In genomic region chr2:70104231-70105111, GRCh38 we compare ENCODE assay signal across 1 cellular context.
TF ChIP-seq lines count a peak whose summit lies in the region.

No MANE protein-coding gene starts in this region.

TF ChIP-seq in HepG2, 621 proteins besides CTCF, POLR2A, EP300 and RAD21 (continued from another document and continues in another):
- TF ChIP-seq, protein P1, sequence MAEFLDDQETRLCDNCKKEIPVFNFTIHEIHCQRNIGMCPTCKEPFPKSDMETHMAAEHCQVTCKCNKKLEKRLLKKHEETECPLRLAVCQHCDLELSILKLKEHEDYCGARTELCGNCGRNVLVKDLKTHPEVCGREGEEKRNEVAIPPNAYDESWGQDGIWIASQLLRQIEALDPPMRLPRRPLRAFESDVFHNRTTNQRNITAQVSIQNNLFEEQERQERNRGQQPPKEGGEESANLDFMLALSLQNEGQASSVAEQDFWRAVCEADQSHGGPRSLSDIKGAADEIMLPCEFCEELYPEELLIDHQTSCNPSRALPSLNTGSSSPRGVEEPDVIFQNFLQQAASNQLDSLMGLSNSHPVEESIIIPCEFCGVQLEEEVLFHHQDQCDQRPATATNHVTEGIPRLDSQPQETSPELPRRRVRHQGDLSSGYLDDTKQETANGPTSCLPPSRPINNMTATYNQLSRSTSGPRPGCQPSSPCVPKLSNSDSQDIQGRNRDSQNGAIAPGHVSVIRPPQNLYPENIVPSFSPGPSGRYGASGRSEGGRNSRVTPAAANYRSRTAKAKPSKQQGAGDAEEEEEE (CRISPR knock-in tag; IDR thresholded peaks at IDR 0.05; ENCODE audit: borderline replicate concordance), result no peak
- TF ChIP-seq ZBTB49 (CRISPR knock-in tag; IDR thresholded peaks at IDR 0.05; ENCODE audit: borderline replicate concordance), result 0 out of 2 replicates have a peak, but pooled peaks have one; percentile 40
- no peak for TF ChIP-seq MYNN (CRISPR knock-in tag; IDR thresholded peaks at IDR 0.05; ENCODE audit: low read depth)
- TF ChIP-seq ZNF337 (CRISPR knock-in tag; IDR thresholded peaks at IDR 0.05; ENCODE audit: borderline replicate concordance, low read depth), result peak; percentile 62; the same call in 1 of the 2 replicates
- no peak for TF ChIP-seq RNF2 (conservative IDR thresholded peaks at IDR 0.05; ENCODE audit: low read depth)
- no peak for TF ChIP-seq ZFP37 (CRISPR knock-in tag; IDR thresholded peaks at IDR 0.05; ENCODE audit: borderline replicate concordance)
- TF ChIP-seq, protein P2, sequence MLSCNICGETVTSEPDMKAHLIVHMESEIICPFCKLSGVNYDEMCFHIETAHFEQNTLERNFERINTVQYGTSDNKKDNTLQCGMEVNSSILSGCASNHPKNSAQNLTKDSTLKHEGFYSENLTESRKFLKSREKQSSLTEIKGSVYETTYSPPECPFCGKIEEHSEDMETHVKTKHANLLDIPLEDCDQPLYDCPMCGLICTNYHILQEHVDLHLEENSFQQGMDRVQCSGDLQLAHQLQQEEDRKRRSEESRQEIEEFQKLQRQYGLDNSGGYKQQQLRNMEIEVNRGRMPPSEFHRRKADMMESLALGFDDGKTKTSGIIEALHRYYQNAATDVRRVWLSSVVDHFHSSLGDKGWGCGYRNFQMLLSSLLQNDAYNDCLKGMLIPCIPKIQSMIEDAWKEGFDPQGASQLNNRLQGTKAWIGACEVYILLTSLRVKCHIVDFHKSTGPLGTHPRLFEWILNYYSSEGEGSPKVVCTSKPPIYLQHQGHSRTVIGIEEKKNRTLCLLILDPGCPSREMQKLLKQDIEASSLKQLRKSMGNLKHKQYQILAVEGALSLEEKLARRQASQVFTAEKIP (CRISPR knock-in tag; IDR thresholded peaks at IDR 0.05; ENCODE audit: borderline replicate concordance), result no peak
- no peak for TF ChIP-seq PRMT3 (CRISPR knock-in tag; IDR thresholded peaks at IDR 0.05; ENCODE audit: borderline replicate concordance, low read depth)
- no peak for TF ChIP-seq EZH2 (conservative IDR thresholded peaks at IDR 0.05; ENCODE audit: low read depth, low read length)
- no peak for TF ChIP-seq BCL6 (CRISPR knock-in tag; IDR thresholded peaks at IDR 0.05)
- no peak for TF ChIP-seq SNAI1 (CRISPR knock-in tag; IDR thresholded peaks at IDR 0.05; ENCODE audit: borderline replicate concordance)
- TF ChIP-seq DZIP1 (CRISPR knock-in tag; IDR thresholded peaks at IDR 0.05), result no peak
- TF ChIP-seq THAP7 (CRISPR knock-in tag; IDR thresholded peaks at IDR 0.05), result no peak
- TF ChIP-seq MED8 (CRISPR knock-in tag; IDR thresholded peaks at IDR 0.05; ENCODE audit: insufficient replicate concordance), result no peak
- no peak for TF ChIP-seq ZNF446 (CRISPR knock-in tag; IDR thresholded peaks at IDR 0.05)
- no peak for TF ChIP-seq ZNF619 (CRISPR knock-in tag; IDR thresholded peaks at IDR 0.05)
- TF ChIP-seq PHF21A (CRISPR knock-in tag; IDR thresholded peaks at IDR 0.05), result peak; percentile 68; the same call in 1 of the 2 replicates
- no peak for TF ChIP-seq GMEB1 (CRISPR knock-in tag; IDR thresholded peaks at IDR 0.05; ENCODE audit: borderline replicate concordance)
- no peak for TF ChIP-seq ZNF234 (CRISPR knock-in tag; conservative IDR thresholded peaks at IDR 0.05)
- TF ChIP-seq SUZ12 (IDR thresholded peaks at IDR 0.05; ENCODE audit: low read depth, low read length), result no peak
- 0 out of 2 replicates have a peak, but pooled peaks have one; percentile 15 for TF ChIP-seq NCOR1 (IDR thresholded peaks at IDR 0.05; ENCODE audit: borderline replicate concordance, low read length)
- TF ChIP-seq PHF8 (CRISPR knock-in tag; IDR thresholded peaks at IDR 0.05), result peak; percentile 73
- TF ChIP-seq MTA1 (CRISPR knock-in tag; IDR thresholded peaks at IDR 0.05; ENCODE audit: borderline replicate concordance), result no peak
- peak; percentile 64; the same call in 1 of the 2 replicates for TF ChIP-seq TGIF2 (CRISPR knock-in tag; IDR thresholded peaks at IDR 0.05)
- TF ChIP-seq SATB2 (CRISPR knock-in tag; IDR thresholded peaks at IDR 0.05), result no peak
- TF ChIP-seq ZNF616 (CRISPR knock-in tag; IDR thresholded peaks at IDR 0.05; ENCODE audit: low read depth), result no peak
- TF ChIP-seq DNMT3B (CRISPR knock-in tag; conservative IDR thresholded peaks at IDR 0.05), result no peak
- peak; percentile 56; the same call in 1 of the 2 replicates for TF ChIP-seq ERF (CRISPR knock-in tag; IDR thresholded peaks at IDR 0.05)
- TF ChIP-seq, protein P3, sequence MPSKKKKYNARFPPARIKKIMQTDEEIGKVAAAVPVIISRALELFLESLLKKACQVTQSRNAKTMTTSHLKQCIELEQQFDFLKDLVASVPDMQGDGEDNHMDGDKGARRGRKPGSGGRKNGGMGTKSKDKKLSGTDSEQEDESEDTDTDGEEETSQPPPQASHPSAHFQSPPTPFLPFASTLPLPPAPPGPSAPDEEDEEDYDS (CRISPR knock-in tag; IDR thresholded peaks at IDR 0.05), result no peak
- peak; percentile 92 for TF ChIP-seq SRF (IDR thresholded peaks at IDR 0.05; ENCODE audit: low read depth, low read length)
- TF ChIP-seq NR1H2 (CRISPR knock-in tag; IDR thresholded peaks at IDR 0.05; ENCODE audit: borderline replicate concordance, low read depth), result no peak
- TF ChIP-seq EHMT2 (IDR thresholded peaks at IDR 0.05; ENCODE audit: borderline replicate concordance, low read depth, low read length), result no peak
- no peak for TF ChIP-seq ZNF749 (CRISPR knock-in tag; IDR thresholded peaks at IDR 0.05; ENCODE audit: borderline replicate concordance)
- no peak for TF ChIP-seq FOXC1 (CRISPR knock-in tag; IDR thresholded peaks at IDR 0.05; ENCODE audit: borderline replicate concordance)
- TF ChIP-seq ATRX (CRISPR knock-in tag; IDR thresholded peaks at IDR 0.05; ENCODE audit: borderline replicate concordance), result no peak
- TF ChIP-seq STAT5B (CRISPR knock-in tag; IDR thresholded peaks at IDR 0.05), result no peak
- TF ChIP-seq, protein P4, sequence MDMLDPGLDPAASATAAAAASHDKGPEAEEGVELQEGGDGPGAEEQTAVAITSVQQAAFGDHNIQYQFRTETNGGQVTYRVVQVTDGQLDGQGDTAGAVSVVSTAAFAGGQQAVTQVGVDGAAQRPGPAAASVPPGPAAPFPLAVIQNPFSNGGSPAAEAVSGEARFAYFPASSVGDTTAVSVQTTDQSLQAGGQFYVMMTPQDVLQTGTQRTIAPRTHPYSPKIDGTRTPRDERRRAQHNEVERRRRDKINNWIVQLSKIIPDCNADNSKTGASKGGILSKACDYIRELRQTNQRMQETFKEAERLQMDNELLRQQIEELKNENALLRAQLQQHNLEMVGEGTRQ (IDR thresholded peaks at IDR 0.05; ENCODE audit: low read depth, low read length), result no peak
- TF ChIP-seq, protein P4 (CRISPR knock-in tag; IDR thresholded peaks at IDR 0.05; ENCODE audit: borderline replicate concordance), result no peak
- no peak; the same call in 1 of the 2 replicates for TF ChIP-seq ZKSCAN1 (IDR thresholded peaks at IDR 0.05; ENCODE audit: low read length)
- no peak for TF ChIP-seq ZNF143 (CRISPR knock-in tag; IDR thresholded peaks at IDR 0.05)
- TF ChIP-seq HNRNPUL1 (IDR thresholded peaks at IDR 0.05; ENCODE audit: low read depth, low read length), result no peak
- peak; percentile 85 for TF ChIP-seq IRF2 (CRISPR knock-in tag; IDR thresholded peaks at IDR 0.05)
- TF ChIP-seq ZMYM3 (CRISPR knock-in tag; IDR thresholded peaks at IDR 0.05), result peak; percentile 26; the same call in 1 of the 2 replicates
- no peak for TF ChIP-seq ZNF569 (CRISPR knock-in tag; IDR thresholded peaks at IDR 0.05; ENCODE audit: borderline replicate concordance)
- TF ChIP-seq ZFP36L1 (CRISPR knock-in tag; IDR thresholded peaks at IDR 0.05), result 0 out of 2 replicates have a peak, but pooled peaks have one; percentile 29
- TF ChIP-seq, protein P5, sequence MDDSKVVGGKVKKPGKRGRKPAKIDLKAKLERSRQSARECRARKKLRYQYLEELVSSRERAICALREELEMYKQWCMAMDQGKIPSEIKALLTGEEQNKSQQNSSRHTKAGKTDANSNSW (CRISPR knock-in tag; IDR thresholded peaks at IDR 0.05; ENCODE audit: borderline replicate concordance), result no peak
- TF ChIP-seq ZBED4 (CRISPR knock-in tag; IDR thresholded peaks at IDR 0.05; ENCODE audit: borderline replicate concordance), result no peak
- TF ChIP-seq U2AF2 (IDR thresholded peaks at IDR 0.05; ENCODE audit: low read depth, low read length), result no peak
- no peak for TF ChIP-seq CBX5 (CRISPR knock-in tag; IDR thresholded peaks at IDR 0.05; ENCODE audit: borderline replicate concordance)
- no peak for TF ChIP-seq NR2F1 (CRISPR knock-in tag; IDR thresholded peaks at IDR 0.05)
- TF ChIP-seq ZNF737 (CRISPR knock-in tag; IDR thresholded peaks at IDR 0.05; ENCODE audit: borderline replicate concordance), result no peak
